ENCODE assay signal across 10 cellular contexts in the genomic region with DNA sequence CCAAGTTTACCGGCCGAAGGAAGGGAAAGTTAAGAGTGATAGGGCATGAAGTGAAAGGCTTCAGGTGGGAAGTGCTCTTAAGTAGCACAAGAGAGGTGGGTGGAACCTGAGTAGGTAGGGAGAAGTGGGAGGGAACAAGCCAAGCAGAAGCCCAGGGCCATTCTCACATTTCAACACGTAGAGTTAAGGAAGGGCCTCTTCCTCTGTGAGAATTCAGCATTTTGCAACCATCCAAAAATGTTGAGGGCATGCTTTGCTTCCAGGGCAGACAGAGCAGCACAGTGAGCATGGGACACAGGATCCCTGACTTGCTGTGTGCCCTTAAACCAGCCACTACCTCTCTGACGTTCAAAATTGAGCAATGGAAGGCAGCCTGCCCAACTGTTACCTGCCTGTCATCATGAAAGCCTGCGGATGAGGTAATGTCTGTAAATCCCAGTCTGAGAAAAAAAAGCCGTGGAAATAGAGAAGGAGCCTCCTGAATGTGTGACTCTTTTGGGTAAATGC. TPM values are rescaled to one million over a fixed set of nuclear protein-coding genes. Genes with fewer than 3 reads are reported as not detected.
DNase-seq lines count a peak whose midpoint lies in the region; ATAC-seq, FAIRE-seq and TF ChIP-seq lines count a peak whose summit lies in the region.
"Had no signal": no experiment of that assay in that cellular context is flagged by ENCODE, and none has a peak within 500 bp of the region (broad histone marks: within the 10 kb centered on the region; RNA-seq: fewer than 3 reads in every experiment).

No MANE protein-coding gene starts in this region.

- TF ChIP-seq EP300 in HepG2 (IDR thresholded peaks at IDR 0.05; ENCODE audit: low read depth in 2 of 2, low read length in 2 of 2) (no peak), HepG2 (CRISPR knock-in tag; IDR thresholded peaks at IDR 0.05; ENCODE audit: borderline replicate concordance) (no peak)

- H3K27ac ChIP-seq in CD4-positive, alpha-beta memory T cell (ENCODE audit: low read depth, low read length) = peak overlapping the region; percentile 69
- H3K27ac ChIP-seq in HUES48 (ENCODE audit: low read depth, low read length) = peak overlapping the region; percentile 61
- no peak overlapping the region for H3K27ac ChIP-seq in HepG2 (ENCODE audit: extremely low read length, insufficient read depth, low read length)

- TF ChIP-seq POLR2A in HepG2 (IDR thresholded peaks at IDR 0.05; ENCODE audit: insufficient read depth in 1 of 2, low read depth in 2 of 2, low read length in 2 of 2) = no peak

- H3K4me1 ChIP-seq in CD4-positive, alpha-beta memory T cell (ENCODE audit: insufficient read depth, low read length) = peaks cover 90% of the 10 kb centered on the region
- H3K4me1 ChIP-seq in HUES48 (ENCODE audit: control insufficient read depth, insufficient read depth, low read length) (peaks cover 25% of the 10 kb centered on the region), HepG2 (ENCODE audit: insufficient read depth, low read length) (peaks cover 55% of the 10 kb centered on the region)

- BruUV-seq in HepG2 (replicated peaks; lab: Mats Ljungman, UMichigan) = no TSS peak

- no peak overlapping the region for H2AFZ ChIP-seq in HepG2 (ENCODE audit: low read length)

- H3K4me3 ChIP-seq in CD4-positive, alpha-beta memory T cell (ENCODE audit: low read length in 2 of 2) = peak overlapping the region in 1 of 2 donors; percentile 73
- no peak overlapping the region for H3K4me3 ChIP-seq in HUES48 (ENCODE audit: low read depth, low read length)
- H3K4me3 ChIP-seq in HepG2 (replicated peaks in 1 of 3; ENCODE audit: insufficient read depth in 1 of 3, low read depth in 2 of 3, low read length in 3 of 3) = no peak overlapping the region
- H3K4me3 ChIP-seq in foreskin fibroblast (ENCODE audit: low read depth in 1 of 2, low read length in 2 of 2) = no peak overlapping the region

- peak in 1 of 5 donors; percentile 59 for DNase-seq in CD4-positive, alpha-beta memory T cell
- DNase-seq in activated T-cell treated with anti-CD3 and anti-CD28 coated beads, Interleukin-2, amount 50 U/mL, for 48 hours = peak; percentile 39 to 53
- DNase-seq in HepG2 (ENCODE audit: low spot score) (no peak), UCSD-AML1 (lab: John Stamatoyannopoulos, UW; ENCODE audit: unreplicated experiment) (no peak), foreskin fibroblast (no peak), NCI-H446 treated with DMSO at 0.1 percent for 48 hours (lab: John Stamatoyannopoulos, UW) (no peak)
- no peak for DNase-seq in stimulated activated naive CD4-positive, alpha-beta T cell (lab: John Stamatoyannopoulos, UW)
- DNase-seq: glutamatergic neuron, SHP77 had no signal

- no peak for FAIRE-seq in HepG2 (lab: Jason Lieb, UNC)

- H3K36me3 Mint-ChIP-seq in CD4-positive, alpha-beta memory T cell = peaks cover 23 to 41% of the 10 kb centered on the region in 2 donors

- in situ Hi-C loops in HepG2 (cut with HindIII; ENCODE audit: extremely low pct_ligation_motif_present, low pct_unique_long_range_greater_than_20kb) = no loop called here

- no peaks in the 10 kb centered on the region for H3K9me3 Mint-ChIP-seq in CD4-positive, alpha-beta memory T cell

- H3K9me3 ChIP-seq in CD4-positive, alpha-beta memory T cell (ENCODE audit: control insufficient read depth in 1 of 2, low read length in 2 of 2) = no peaks in the 10 kb centered on the region
- H3K9me3 ChIP-seq in HUES48 (ENCODE audit: control insufficient read depth, insufficient read depth, low read length) (no peaks in the 10 kb centered on the region), HepG2 (ENCODE audit: low read length) (no peaks in the 10 kb centered on the region)

- no peaks in the 10 kb centered on the region for H4K20me1 ChIP-seq in HepG2 (ENCODE audit: insufficient read depth, low read length)

- no peak for ATAC-seq in HepG2

- POLR2A ChIA-PET in CD4-positive, alpha-beta memory T cell (lab: Charles Lee; ENCODE audit: partially characterized antibody) = interaction anchor here (0.6 to 9.7 kb wide), 8 partner anchors 16 to 110 kb away, joined by 3 to 193 read pairs (median 3); no protein-coding TSS in a partner anchor
- POLR2A ChIA-PET in HepG2 (lab: Yijun Ruan, JAX) = no interaction called here

- no peak overlapping the region for H3K4me2 ChIP-seq in HepG2 (ENCODE audit: low read depth, low read length)

- H3K79me2 ChIP-seq in HepG2 (ENCODE audit: insufficient read depth, low read length) = peaks cover 9% of the 10 kb centered on the region

- TF ChIP-seq RAD21 in HepG2 (CRISPR knock-in tag; IDR thresholded peaks at IDR 0.05) = no peak

- no peaks in the 10 kb centered on the region for H3K27me3 ChIP-seq in CD4-positive, alpha-beta memory T cell (ENCODE audit: insufficient read depth, low read length)
- H3K27me3 ChIP-seq in HUES48 (ENCODE audit: control insufficient read depth, insufficient read depth, low read length) (peaks cover 4% of the 10 kb centered on the region; the same call in 1 of the 2 replicates), HepG2 (ENCODE audit: control insufficient read depth in 1 of 2, insufficient read depth in 2 of 2, low read length in 2 of 2) (peaks cover 0 to 1% of the 10 kb centered on the region in 2 experiments; a peak in 2 of 5 replicates)

- intact Hi-C loops in CD4-positive, alpha-beta memory T cell (cut with micrococcal nuclease) = no loop called here
- intact Hi-C loops in HepG2 (cut with micrococcal nuclease; ENCODE audit: unreplicated experiment) = no loop called here

- peak overlapping the region; percentile 71 to 97 (median 96) for H3K4me3 Mint-ChIP-seq in CD4-positive, alpha-beta memory T cell

- H3K27ac Mint-ChIP-seq in CD4-positive, alpha-beta memory T cell = peak overlapping the region; percentile 90 to 98 (median 96)

- no peak overlapping the region for H3K9ac ChIP-seq in HUES48 (ENCODE audit: low read depth, low read length)
- H3K9ac ChIP-seq in HepG2 (ENCODE audit: insufficient read depth, low read depth, low read length) = no peak overlapping the region

- no peaks in the 10 kb centered on the region for H3K27me3 Mint-ChIP-seq in CD4-positive, alpha-beta memory T cell

- TF ChIP-seq CTCF in HepG2 (CRISPR knock-in tag; IDR thresholded peaks at IDR 0.05) (no peak), foreskin fibroblast (IDR thresholded peaks at IDR 0.05; ENCODE audit: low read depth, low read length) (no peak)

- 90% methylated on average over 6 of the region's 6 CpGs for WGBS in HepG2 (ENCODE audit: low lambda C conversion rate)

- peaks cover 63 to 95% (median 76%) of the 10 kb centered on the region in 4 donors for H3K4me1 Mint-ChIP-seq in CD4-positive, alpha-beta memory T cell

- peaks cover 4% of the 10 kb centered on the region for H3K36me3 ChIP-seq in CD4-positive, alpha-beta memory T cell (ENCODE audit: insufficient read depth, low read length)
- H3K36me3 ChIP-seq in HUES48 (ENCODE audit: control insufficient read depth, insufficient read depth, low read length) (no peaks in the 10 kb centered on the region), HepG2 (replicated peaks in 1 of 2; ENCODE audit: control insufficient read depth in 1 of 2, insufficient read depth in 2 of 2, low read length in 2 of 2) (no peaks in the 10 kb centered on the region)

- CTCF ChIA-PET in CD4-positive, alpha-beta memory T cell (lab: Charles Lee; ENCODE audit: partially characterized antibody) = interaction anchor here (1.7 to 4.2 kb wide), 4 partner anchors 16 to 474 kb away, joined by 3 to 36 read pairs (median 16); partner anchors contain the start of gene LSM11
- CTCF ChIA-PET in HepG2 (lab: Yijun Ruan, JAX; ENCODE audit: low intra/inter-chr PET ratio, low total read pairs) = no interaction called here

TF ChIP-seq in HepG2, 621 proteins besides CTCF, POLR2A, EP300 and RAD21 (continues in another document):
- no peak for TF ChIP-seq SIN3A (IDR thresholded peaks at IDR 0.05; ENCODE audit: borderline replicate concordance, low read depth, low read length)
- TF ChIP-seq KDM3A (CRISPR knock-in tag; IDR thresholded peaks at IDR 0.05; ENCODE audit: low read depth) = no peak
- no peak for TF ChIP-seq ZNF749 (CRISPR knock-in tag; IDR thresholded peaks at IDR 0.05; ENCODE audit: borderline replicate concordance)
- peak; percentile 81 for TF ChIP-seq ZNF768 (CRISPR knock-in tag; IDR thresholded peaks at IDR 0.05)
- no peak for TF ChIP-seq TRIM22 (IDR thresholded peaks at IDR 0.05)

RNA-seq across cellular contexts. Expression of gene CYFIP2, which starts 3.3 kb away (rescaled TPM):
- 100 to 1,000 TPM; 317 to 325 TPM for total RNA-seq in CD4-positive, alpha-beta memory T cell
- polyA plus RNA-seq in CD4-positive, alpha-beta memory T cell = 100 to 1,000 TPM; 432 to 516 TPM
- 30.3 and 40.2 TPM in 2 replicates for total RNA-seq in HepG2 (2016; rRNA removed; fragmentation: Illumina TruSeq; extraction: Trizol)
- total RNA-seq in HepG2 (2016; cell fraction: cytosol; rRNA removed; fragmentation: Illumina TruSeq; extraction: Trizol; ENCODE audit: low read depth) = 13.4 and 13.7 TPM in 2 replicates
- 28.6 and 32.7 TPM in 2 replicates for total RNA-seq in HepG2 (2016; cell fraction: insoluble cytoplasmic fraction; rRNA removed; fragmentation: Illumina TruSeq; extraction: Trizol)
- total RNA-seq in HepG2 (2016; cell fraction: membrane; rRNA removed; fragmentation: Illumina TruSeq; extraction: Trizol) = 33.5 TPM in 2 replicates
- 25.4 and 29.9 TPM in 2 replicates for total RNA-seq in HepG2 (2016; cell fraction: nucleus; rRNA removed; fragmentation: Illumina TruSeq; extraction: Trizol)
- polyA plus RNA-seq in HepG2 (2011; rRNA removed) = 22.5 and 22.6 TPM in 2 replicates
- 20.3 and 24.1 TPM in 2 replicates for polyA plus RNA-seq in HepG2 (2011; cell fraction: cytosol; rRNA removed)
- 61.6 and 72.0 TPM in 2 replicates for polyA plus RNA-seq in HepG2 (2011; cell fraction: nucleus; rRNA removed)
- polyA plus RNA-seq in HepG2 (2012) = 43.3 and 45.5 TPM in 2 replicates
- 14.6 and 15.8 TPM in 2 replicates for polyA plus RNA-seq in HepG2 (2016; cell fraction: cytosol; fragmentation: Illumina TruSeq; extraction: Trizol; ENCODE audit: low read depth)
- 39.1 and 48.8 TPM in 2 replicates for polyA plus RNA-seq in HepG2 (2016; cell fraction: insoluble cytoplasmic fraction; fragmentation: Illumina TruSeq; extraction: Trizol; ENCODE audit: low read depth)
- polyA plus RNA-seq in HepG2 (2016; cell fraction: membrane; fragmentation: Illumina TruSeq; extraction: Trizol; ENCODE audit: low read depth) = 33.6 and 33.7 TPM in 2 replicates
- 31.7 and 39.3 TPM in 2 replicates for polyA plus RNA-seq in HepG2 (2016; cell fraction: nucleus; fragmentation: Illumina TruSeq; extraction: Trizol; ENCODE audit: insufficient read depth, low read depth)
- polyA minus RNA-seq in HepG2 (2011; rRNA and poly(A)+ RNA removed; ENCODE audit: low replicate concordance) = 17.9 and 70.5 TPM in 2 replicates
- 16.3 and 22.5 TPM in 2 replicates for polyA minus RNA-seq in HepG2 (2011; cell fraction: cytosol; rRNA and poly(A)+ RNA removed)
- polyA minus RNA-seq in HepG2 (2011; cell fraction: nucleus; rRNA and poly(A)+ RNA removed) = 55.0 and 64.3 TPM in 2 replicates

Comparison
In these comparisons a context has a peak if more than half of its experiments do, and no peak if none do; other contexts are left out.
1. DNase-seq: peak in activated T-cell treated with anti-CD3 and anti-CD28 coated beads, Interleukin-2, amount 50 U/mL, for 48 hours (2 of 2); none in HepG2 (single experiment), stimulated activated naive CD4-positive, alpha-beta T cell (0 of 6), UCSD-AML1 (single experiment), foreskin fibroblast (0 of 2) and NCI-H446 treated with DMSO at 0.1 percent for 48 hours (single experiment).
2. RNA of gene CYFIP2, which starts 3.3 kb away (total RNA-seq): 317 to 325 TPM in CD4-positive, alpha-beta memory T cell; 13.4 to 40.2 TPM in HepG2; every median in the first group is over 4 times any median in the second.